In genomic region chr2:43265006-43265770, GRCh38 we compare ENCODE assay signal across 10 cellular contexts. TPM values are rescaled to one million over a fixed set of nuclear protein-coding genes. Genes with fewer than 3 reads are reported as not detected.
A peak's percentile ranks its signal among the peaks of the same experiment; 100 is the strongest.
DNase-seq lines count a peak whose midpoint lies in the region; ATAC-seq, FAIRE-seq and TF ChIP-seq lines count a peak whose summit lies in the region.
"Had no signal": no experiment of that assay in that cellular context is flagged by ENCODE, and none has a peak within 500 bp of the region (broad histone marks: within the 10 kb centered on the region; RNA-seq: fewer than 3 reads in every experiment).

No MANE protein-coding gene starts in this region.

- H3K79me1 ChIP-seq in trophoblast cell (ENCODE audit: low read length): peaks cover 22% of the 10 kb centered on the region

- no peak overlapping the region for H3K9ac ChIP-seq in trophoblast cell (ENCODE audit: low read length)

- H2AFZ ChIP-seq in trophoblast cell (ENCODE audit: insufficient read depth, low read length, poor library complexity): no peak overlapping the region

- in situ Hi-C loops in HAP-1 (cut with MboI; ENCODE audit: low sequenced_read_pairs): no loop called here

- no peak overlapping the region for H3K4me3 ChIP-seq in heart right ventricle
- H3K4me3 ChIP-seq in trophoblast cell (ENCODE audit: low read depth, low read length): no peak overlapping the region
- H3K4me3 ChIP-seq in upper lobe of right lung: no peak overlapping the region
- no peak overlapping the region for H3K4me3 ChIP-seq in HAP-1

- TF ChIP-seq CTCF in brain (conservative IDR thresholded peaks at IDR 0.05): no peak
- no peak for TF ChIP-seq CTCF in heart right ventricle (IDR thresholded peaks at IDR 0.05)
- no peak for TF ChIP-seq CTCF in upper lobe of right lung (IDR thresholded peaks at IDR 0.05)
- no peak for TF ChIP-seq CTCF in D721Med (IDR thresholded peaks at IDR 0.05; ENCODE audit: insufficient read depth, missing control alignments)

- peaks cover 4% of the 10 kb centered on the region for H3K36me3 Mint-ChIP-seq in brain

- H3K4me1 Mint-ChIP-seq in brain: peaks cover 54% of the 10 kb centered on the region

- no peaks in the 10 kb centered on the region for H3K9me3 Mint-ChIP-seq in brain

- intact Hi-C loops in heart right ventricle (cut with DNase I): loop anchor here in 3 of 10 donors (5.0 to 10.0 kb wide), 4 partner anchors 37 to 77 kb away; no protein-coding TSS in a partner anchor
- intact Hi-C loops in upper lobe of right lung (cut with DNase I): no loop called here

- H3K4me1 ChIP-seq in heart right ventricle: peaks cover 23 to 63% (median 53%) of the 10 kb centered on the region in 9 donors
- H3K4me1 ChIP-seq in trophoblast cell (ENCODE audit: control insufficient read depth in 1 of 2, insufficient read depth in 2 of 2, low read length in 2 of 2): peaks cover 21 to 30% of the 10 kb centered on the region in 2 experiments
- H3K4me1 ChIP-seq in upper lobe of right lung: peaks cover 24% of the 10 kb centered on the region
- no peaks in the 10 kb centered on the region for H3K4me1 ChIP-seq in HAP-1

- peak overlapping the region; percentile 30 for H2AK5ac ChIP-seq in trophoblast cell (ENCODE audit: low read length)

- H3K27me3 ChIP-seq in heart right ventricle: no peaks in the 10 kb centered on the region
- no peaks in the 10 kb centered on the region for H3K27me3 ChIP-seq in trophoblast cell (ENCODE audit: insufficient read depth, low read length)
- H3K27me3 ChIP-seq in upper lobe of right lung: no peaks in the 10 kb centered on the region
- H3K27me3 ChIP-seq in HAP-1 (ENCODE audit: low read depth): no peaks in the 10 kb centered on the region

- H3K27me3 Mint-ChIP-seq in brain: no peaks in the 10 kb centered on the region

- H3K36me3 ChIP-seq in heart right ventricle (no peaks in the 10 kb centered on the region), trophoblast cell (ENCODE audit: control insufficient read depth in 1 of 2, insufficient read depth in 2 of 2, low read length in 2 of 2) (no peaks in the 10 kb centered on the region), upper lobe of right lung (no peaks in the 10 kb centered on the region), HAP-1 (replicated peaks) (no peaks in the 10 kb centered on the region)

- peak overlapping the region; percentile 12 for H2BK5ac ChIP-seq in trophoblast cell (ENCODE audit: low read depth, low read length, poor library complexity)

- H4K12ac ChIP-seq in trophoblast cell (ENCODE audit: low read depth, low read length): no peak overlapping the region

- FAIRE-seq in D721Med (lab: Jason Lieb, UNC): no peak

- peak overlapping the region; percentile 44 for H2BK12ac ChIP-seq in trophoblast cell (ENCODE audit: low read length)

- H2BK120ac ChIP-seq in trophoblast cell (ENCODE audit: insufficient read depth, low read length, poor library complexity): peak overlapping the region; percentile 76

- H4K8ac ChIP-seq in trophoblast cell (ENCODE audit: low read depth, low read length): no peak overlapping the region

- H3K4me3 Mint-ChIP-seq in brain: no peak overlapping the region

- DNase-seq in heart right ventricle (peak; percentile 46 to 75), trophoblast cell (peak in 1 of 2 donors; percentile 29), upper lobe of right lung (no peak), D721Med (ENCODE audit: insufficient read length, low spot score) (no peak), HAP-1 (ENCODE audit: low spot score in 2 of 2) (no peak)
- DNase-seq: activated CD4-positive, alpha-beta T cell treated with anti-CD3 and anti-CD28 coated beads for 4 hours; head of caudate nucleus; NCI-H1694 treated with DMSO at 0.1 percent for 48 hours had no signal

- WGBS in heart right ventricle, 2 donors: 40 to 49% methylated on average over 14 of the region's 14 CpGs
- WGBS in trophoblast cell (ENCODE audit: extremely low coverage, insufficient coverage, insufficient read length): 100% methylated on average over 2 of the region's 14 CpGs

- no peak overlapping the region for H3K14ac ChIP-seq in trophoblast cell (ENCODE audit: low read length)

- H3K23ac ChIP-seq in trophoblast cell (ENCODE audit: low read length): no peak overlapping the region

- H3K4ac ChIP-seq in trophoblast cell (ENCODE audit: low read depth, low read length): peak overlapping the region; percentile 6

- H3K79me2 ChIP-seq in trophoblast cell (ENCODE audit: control insufficient read depth, insufficient read depth, low read length, poor library complexity): no peaks in the 10 kb centered on the region

- peak in 5 of 8 donors; percentile 1 to 52 (median 31) for ATAC-seq in heart right ventricle
- no peak for ATAC-seq in upper lobe of right lung
- ATAC-seq in HG03108 (IDR thresholded peaks at IDR 0.05; ENCODE audit: unreplicated experiment): no peak

- peak overlapping the region; percentile 32 to 83 (median 68) for H3K27ac ChIP-seq in heart right ventricle
- no peak overlapping the region for H3K27ac ChIP-seq in trophoblast cell (ENCODE audit: low read depth, low read length)
- peak overlapping the region; percentile 2 for H3K27ac ChIP-seq in upper lobe of right lung

- H4K91ac ChIP-seq in trophoblast cell (ENCODE audit: low read depth, low read length): peak overlapping the region; percentile 32

- peak overlapping the region in 3 of 5 experiments; percentile 54 to 92 (median 76) for H3K27ac Mint-ChIP-seq in brain

- no peak overlapping the region for H3K4me2 ChIP-seq in trophoblast cell (ENCODE audit: low read length)

- no peak overlapping the region for H3K18ac ChIP-seq in trophoblast cell (ENCODE audit: low read length)

- no peaks in the 10 kb centered on the region for H3K9me3 ChIP-seq in heart right ventricle
- H3K9me3 ChIP-seq in trophoblast cell (ENCODE audit: insufficient read depth, low read depth, low read length): no peaks in the 10 kb centered on the region
- no peaks in the 10 kb centered on the region for H3K9me3 ChIP-seq in upper lobe of right lung
- no peaks in the 10 kb centered on the region for H3K9me3 ChIP-seq in HAP-1

RNA-seq across cellular contexts. Expression of gene ZFP36L2, which starts 38.8 kb away (rescaled TPM):
- polyA plus RNA-seq in brain (ENCODE audit: insufficient read depth, low read depth, low replicate concordance): 16.1 TPM
- total RNA-seq in heart right ventricle: 10 to 100 TPM; 34.4 to 69.6 (median 42.3) TPM
- 10 to 100 TPM; 26.8 to 53.2 TPM for polyA plus RNA-seq in heart right ventricle
- 62.0 and 65.7 TPM in 2 replicates for polyA plus RNA-seq in trophoblast cell (2013)
- 139 TPM for total RNA-seq in upper lobe of right lung

Comparison
In these comparisons a context has a peak if more than half of its experiments do, and no peak if none do; other contexts are left out.
1. ATAC-seq: peak in heart right ventricle (5 of 8); none in upper lobe of right lung (single experiment) and HG03108 (single experiment).
2. DNase-seq: peak in heart right ventricle (2 of 2); none in upper lobe of right lung (single experiment), D721Med (single experiment) and HAP-1 (0 of 2).